In the genomic region with DNA sequence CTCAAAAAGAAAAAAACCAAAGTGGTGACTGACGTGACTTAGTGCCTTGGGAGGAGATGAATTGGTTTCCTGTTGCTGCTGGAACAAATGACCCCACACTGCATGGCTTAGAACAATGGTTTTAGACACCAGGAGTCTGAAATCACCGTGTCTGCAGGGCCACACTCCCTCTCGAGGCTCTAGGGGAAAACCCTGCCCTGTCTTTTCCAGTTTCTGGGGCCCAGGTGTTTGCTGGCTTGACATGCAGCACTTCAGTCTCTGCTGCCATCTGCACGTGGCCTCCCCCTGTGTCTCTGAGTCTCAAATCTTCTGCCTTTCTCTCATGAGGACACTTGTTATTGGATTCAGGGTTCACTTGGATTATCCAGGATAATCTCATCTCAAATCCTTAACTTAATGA, we compare ENCODE assay signal across 13 cellular contexts.
DNase-seq lines count a peak whose midpoint lies in the region; ATAC-seq, FAIRE-seq and TF ChIP-seq lines count a peak whose summit lies in the region.
"Had no signal": no experiment of that assay in that cellular context is flagged by ENCODE, and none has a peak within 500 bp of the region (broad histone marks: within the 10 kb centered on the region; RNA-seq: fewer than 3 reads in every experiment).

No MANE protein-coding gene starts in this region.

- no peak for TF ChIP-seq EP300 in H1 (IDR thresholded peaks at IDR 0.05; ENCODE audit: borderline replicate concordance in 1 of 2, low read depth in 2 of 2, low read length in 2 of 2)
- TF ChIP-seq EP300 in tibial nerve (IDR thresholded peaks at IDR 0.05): no peak

- H4K91ac ChIP-seq in H1 (replicated peaks; ENCODE audit: insufficient read length, low read length): no peak overlapping the region

- no peak overlapping the region for H3K14ac ChIP-seq in H1 (ENCODE audit: insufficient read length)

- TF ChIP-seq CTCF in H1 (IDR thresholded peaks at IDR 0.05; ENCODE audit: control extremely low read depth in 1 of 3, insufficient read depth in 1 of 3, low read depth in 1 of 3, low read length in 3 of 3) (no peak), tibial nerve (IDR thresholded peaks at IDR 0.05) (no peak), foreskin fibroblast (IDR thresholded peaks at IDR 0.05; ENCODE audit: low read depth, low read length) (no peak)

- no peak overlapping the region for H2BK5ac ChIP-seq in H1 (ENCODE audit: low read depth, low read length)

- H2BK15ac ChIP-seq in H1 (ENCODE audit: low read length): no peak overlapping the region

- H4K8ac ChIP-seq in H1 (ENCODE audit: extremely low read depth, insufficient read depth, low read length): no peak overlapping the region; the same call in 1 of the 2 replicates

- no peak overlapping the region for H4K5ac ChIP-seq in H1 (ENCODE audit: insufficient read length, low read depth, low read length)

- WGBS in H1 (ENCODE audit: extremely low coverage in 1 of 2, insufficient coverage in 1 of 2, insufficient read length in 1 of 2, insufficient replicate concordance in 2 of 2, low coverage in 1 of 2, low lambda C conversion rate in 2 of 2, missing lambda C conversion rate in 1 of 2), 2 experiments: 80% methylated on average over 4 of the region's 4 CpGs; no CpG with 5 or more reads in 1 of the 2 experiments
- WGBS in tibial nerve, 2 donors: 53 to 65% methylated on average over 4 of the region's 4 CpGs

- peak; percentile 40 to 50 for DNase-seq in stimulated activated CD4-positive, alpha-beta T cell treated with anti-CD3 and anti-CD28 coated beads, Interleukin-15, amount 100 ng/mL, for 48 hours (ENCODE audit: low read depth in 2 of 2)
- DNase-seq in stimulated activated CD4-positive, alpha-beta T cell treated with anti-CD3 and anti-CD28 coated beads, Interleukin-4, amount 100 ng/mL, for 1 hour: no peak
- peak; percentile 99 for DNase-seq in NCI-H524 treated with DMSO at 0.1 percent for 48 hours (lab: John Stamatoyannopoulos, UW)
- no peak for DNase-seq in H1 (ENCODE audit: low read depth in 1 of 2, low spot score in 2 of 2)
- no peak for DNase-seq in NCI-H1694 (lab: John Stamatoyannopoulos, UW)
- DNase-seq in tibial nerve (ENCODE audit: low spot score in 2 of 2): no peak
- DNase-seq in foreskin fibroblast: no peak
- DNase-seq: activated B cell treated with CpG ODN at 0.5 μM for 24 hours, amygdala, foreskin keratinocyte, NCI-H1092 treated with DMSO at 0.1 percent for 48 hours had no signal

- no peaks in the 10 kb centered on the region for H3K27me3 ChIP-seq in H1 (replicated peaks in 1 of 4; ENCODE audit: control insufficient read depth in 3 of 4, extremely low read depth in 1 of 4, insufficient read depth in 3 of 4, low read length in 3 of 4)
- H3K27me3 ChIP-seq in tibial nerve: peaks cover 0 to 8% of the 10 kb centered on the region in 2 donors

- no peak overlapping the region for H3K4me2 ChIP-seq in H1 (ENCODE audit: insufficient read depth in 1 of 2, low read depth in 2 of 2, low read length in 2 of 2)

- H3K23me2 ChIP-seq in H1 (ENCODE audit: low read depth, low read length): no peaks in the 10 kb centered on the region

- H2BK12ac ChIP-seq in H1 (ENCODE audit: low read depth, low read length): no peak overlapping the region

- no peak for ATAC-seq in HG02759 (IDR thresholded peaks at IDR 0.05; ENCODE audit: unreplicated experiment)
- ATAC-seq: foreskin keratinocyte, sciatic nerve had no signal

- CTCF ChIA-PET in H1 (lab: Charles Lee; ENCODE audit: partially characterized antibody): no interaction called here

- peaks cover 0 to 8% (median 2%) of the 10 kb centered on the region in 4 experiments; a peak in 5 of 7 replicates for H3K4me1 ChIP-seq in H1 (replicated peaks in 1 of 4; ENCODE audit: control insufficient read depth in 3 of 4, insufficient read depth in 4 of 4, low read length in 3 of 4)
- H3K4me1 ChIP-seq in tibial nerve: no peaks in the 10 kb centered on the region
- H3K4me1 ChIP-seq: foreskin keratinocyte had no signal

- H3K79me2 ChIP-seq in H1 (ENCODE audit: control insufficient read depth in 1 of 2, insufficient read depth in 2 of 2, low read length in 2 of 2): no peaks in the 10 kb centered on the region

- no peak overlapping the region for H3K23ac ChIP-seq in H1 (ENCODE audit: insufficient read length)

- no peak overlapping the region for H3K4me3 ChIP-seq in H1 (ENCODE audit: extremely low read depth in 1 of 4, insufficient read depth in 2 of 4, low read depth in 3 of 4, low read length in 4 of 4)
- no peak overlapping the region for H3K4me3 ChIP-seq in tibial nerve
- H3K4me3 ChIP-seq in foreskin fibroblast (ENCODE audit: low read depth in 1 of 2, low read length in 2 of 2): no peak overlapping the region

- H3K18ac ChIP-seq in H1 (ENCODE audit: extremely low read depth, low read length): no peak overlapping the region

- no peak overlapping the region for H3K9ac ChIP-seq in H1 (replicated peaks in 1 of 4; ENCODE audit: extremely low read depth in 1 of 4, low read depth in 3 of 4, low read length in 3 of 4)

- H3K36me3 ChIP-seq in H1 (ENCODE audit: control insufficient read depth in 2 of 4, insufficient read depth in 4 of 4, low read length in 3 of 4) (no peaks in the 10 kb centered on the region), tibial nerve (no peaks in the 10 kb centered on the region)

- no peaks in the 10 kb centered on the region for H4K20me1 ChIP-seq in H1 (replicated peaks in 1 of 2; ENCODE audit: control insufficient read depth in 1 of 2, insufficient read depth in 2 of 2, low read length in 2 of 2)

- H3K27ac ChIP-seq in H1 (ENCODE audit: low read depth, low read length) (no peak overlapping the region), tibial nerve (no peak overlapping the region)
- H3K27ac ChIP-seq: foreskin keratinocyte had no signal

- H2BK20ac ChIP-seq in H1 (ENCODE audit: low read length): no peak overlapping the region

- no peak overlapping the region for H3K56ac ChIP-seq in H1 (replicated peaks; ENCODE audit: insufficient read length, low read depth, low read length)

- POLR2A ChIA-PET in H1 (lab: Charles Lee; ENCODE audit: partially characterized antibody): no interaction called here

- no peak for FAIRE-seq in H1 (lab: Jason Lieb, UNC)

- H3K9me3 ChIP-seq in H1 (ENCODE audit: insufficient read depth in 2 of 2, low read depth in 1 of 2, low read length in 1 of 2): no peaks in the 10 kb centered on the region
- H3K9me3 ChIP-seq in tibial nerve: no peaks in the 10 kb centered on the region

- 0 out of 2 replicates have a peak overlapping the region, but pooled peaks have one; percentile 72 for H2AFZ ChIP-seq in H1 (ENCODE audit: low read length)

- no peak for TF ChIP-seq RAD21 in H1 (IDR thresholded peaks at IDR 0.05 in 1 of 2, conservative IDR thresholded peaks at IDR 0.05 in 1 of 2; ENCODE audit: low read depth in 2 of 2, low read length in 2 of 2)

- no peaks in the 10 kb centered on the region for H3K79me1 ChIP-seq in H1 (ENCODE audit: low read depth, low read length)

- TF ChIP-seq POLR2A in H1 (IDR thresholded peaks at IDR 0.05; ENCODE audit: control extremely low read depth in 1 of 2, low read depth in 2 of 2, low read length in 2 of 2): no peak
- TF ChIP-seq POLR2A in tibial nerve (IDR thresholded peaks at IDR 0.05): no peak

- no peak overlapping the region for H3K4ac ChIP-seq in H1 (replicated peaks; ENCODE audit: insufficient read length, low read depth, low read length)

- H2BK120ac ChIP-seq in H1 (replicated peaks; ENCODE audit: low read depth, low read length): no peak overlapping the region

- H2AK5ac ChIP-seq in H1 (ENCODE audit: low read depth, low read length): no peak overlapping the region

TF ChIP-seq in H1, 55 proteins besides CTCF, POLR2A, EP300 and RAD21:
- TF ChIP-seq TCF12 (IDR thresholded peaks at IDR 0.05; ENCODE audit: low read depth, low read length) (no peak), TAF1 (IDR thresholded peaks at IDR 0.05; ENCODE audit: low read depth, low read length) (no peak), PHF8 (conservative IDR thresholded peaks at IDR 0.05; ENCODE audit: low read depth, low read length) (no peak), SRF (IDR thresholded peaks at IDR 0.05; ENCODE audit: low read depth, low read length) (no peak), POLR2AphosphoS5 (IDR thresholded peaks at IDR 0.05; ENCODE audit: low read depth, low read length) (no peak), TEAD4 (IDR thresholded peaks at IDR 0.05; ENCODE audit: low read depth, low read length) (no peak), SAP30 (IDR thresholded peaks at IDR 0.05; ENCODE audit: insufficient read depth, insufficient replicate concordance, low read length) (no peak), EZH2 (IDR thresholded peaks at IDR 0.05; ENCODE audit: low read depth, low read length, severe bottlenecking) (no peak), SP1 (IDR thresholded peaks at IDR 0.05; ENCODE audit: low read depth, low read length) (no peak), SUZ12 (IDR thresholded peaks at IDR 0.05; ENCODE audit: low read length) (no peak), FOSL1 (IDR thresholded peaks at IDR 0.05; ENCODE audit: insufficient read depth, low read depth, low read length) (no peak), CEBPB (IDR thresholded peaks at IDR 0.05; ENCODE audit: low read depth, low read length) (no peak), KDM5A (IDR thresholded peaks at IDR 0.05; ENCODE audit: low read length) (no peak), BACH1 (IDR thresholded peaks at IDR 0.05; ENCODE audit: low read length) (no peak), POU5F1 (IDR thresholded peaks at IDR 0.05; ENCODE audit: low read depth, low read length) (no peak)
- TF ChIP-seq, protein P1, sequence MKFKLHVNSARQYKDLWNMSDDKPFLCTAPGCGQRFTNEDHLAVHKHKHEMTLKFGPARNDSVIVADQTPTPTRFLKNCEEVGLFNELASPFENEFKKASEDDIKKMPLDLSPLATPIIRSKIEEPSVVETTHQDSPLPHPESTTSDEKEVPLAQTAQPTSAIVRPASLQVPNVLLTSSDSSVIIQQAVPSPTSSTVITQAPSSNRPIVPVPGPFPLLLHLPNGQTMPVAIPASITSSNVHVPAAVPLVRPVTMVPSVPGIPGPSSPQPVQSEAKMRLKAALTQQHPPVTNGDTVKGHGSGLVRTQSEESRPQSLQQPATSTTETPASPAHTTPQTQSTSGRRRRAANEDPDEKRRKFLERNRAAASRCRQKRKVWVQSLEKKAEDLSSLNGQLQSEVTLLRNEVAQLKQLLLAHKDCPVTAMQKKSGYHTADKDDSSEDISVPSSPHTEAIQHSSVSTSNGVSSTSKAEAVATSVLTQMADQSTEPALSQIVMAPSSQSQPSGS (IDR thresholded peaks at IDR 0.05; ENCODE audit: low read length): no peak
- TF ChIP-seq, protein P2, sequence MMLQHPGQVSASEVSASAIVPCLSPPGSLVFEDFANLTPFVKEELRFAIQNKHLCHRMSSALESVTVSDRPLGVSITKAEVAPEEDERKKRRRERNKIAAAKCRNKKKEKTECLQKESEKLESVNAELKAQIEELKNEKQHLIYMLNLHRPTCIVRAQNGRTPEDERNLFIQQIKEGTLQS (IDR thresholded peaks at IDR 0.05; ENCODE audit: insufficient read depth, low read depth, low read length): no peak

Comparison
In these comparisons a context has a peak if more than half of its experiments do, and no peak if none do; other contexts are left out.
1. DNase-seq: peak in stimulated activated CD4-positive, alpha-beta T cell treated with anti-CD3 and anti-CD28 coated beads, Interleukin-15, amount 100 ng/mL, for 48 hours (2 of 2) and NCI-H524 treated with DMSO at 0.1 percent for 48 hours (single experiment); none in stimulated activated CD4-positive, alpha-beta T cell treated with anti-CD3 and anti-CD28 coated beads, Interleukin-4, amount 100 ng/mL, for 1 hour (single experiment), H1 (0 of 2), NCI-H1694 (single experiment), tibial nerve (0 of 2) and foreskin fibroblast (0 of 2).